Comparison of ENCODE assay signal across 17 cellular contexts in the genomic region with DNA sequence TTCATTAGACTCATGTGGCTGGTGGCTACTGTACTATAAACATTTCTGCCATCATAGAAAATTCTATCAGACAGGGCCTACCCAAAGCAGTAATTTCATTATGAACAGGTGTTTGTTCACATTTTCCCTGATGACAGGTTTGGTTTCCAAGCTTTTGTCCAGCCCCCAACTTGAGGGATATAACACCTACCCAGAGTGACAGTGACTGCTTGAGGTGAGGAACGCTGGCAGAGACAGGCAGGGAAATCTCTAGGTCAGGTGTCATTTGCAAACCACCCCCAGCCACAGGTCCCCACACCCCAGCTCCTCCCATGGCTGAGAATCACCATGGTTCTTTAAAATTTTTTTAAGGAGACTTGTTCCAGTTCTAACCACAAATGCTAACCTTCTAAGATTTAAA. TPM values are rescaled to one million over a fixed set of nuclear protein-coding genes. Genes with fewer than 3 reads are reported as not detected.
DNase-seq lines count a peak whose midpoint lies in the region; ATAC-seq and TF ChIP-seq lines count a peak whose summit lies in the region.
"Had no signal": no experiment of that assay in that cellular context is flagged by ENCODE, and none has a peak within 500 bp of the region (broad histone marks: within the 10 kb centered on the region; RNA-seq: fewer than 3 reads in every experiment).

No MANE protein-coding gene starts in this region.

- no peaks in the 10 kb centered on the region for H3K36me3 Mint-ChIP-seq in activated CD8-positive, alpha-beta T cell treated with anti-CD3 and anti-CD28 coated beads for 36 hours (ENCODE audit: low read depth)
- H3K36me3 Mint-ChIP-seq in activated CD8-positive, alpha-beta T cell treated with anti-CD3 and anti-CD28 coated beads, Interleukin-2, amount 10 ng/mL, durations not matched to agents 7 days and 5 days (ENCODE audit: low read depth), result no peaks in the 10 kb centered on the region
- no peaks in the 10 kb centered on the region for H3K36me3 Mint-ChIP-seq in activated naive CD8-positive, alpha-beta T cell treated with anti-CD3 and anti-CD28 coated beads, Interleukin-2, amount 50 U/mL, for 24 hours (ENCODE audit: low read depth)
- H3K36me3 Mint-ChIP-seq: CD8-positive, alpha-beta memory T cell had no signal

- no peaks in the 10 kb centered on the region for H3K9me3 Mint-ChIP-seq in activated CD8-positive, alpha-beta T cell treated with anti-CD3 and anti-CD28 coated beads for 36 hours
- no peaks in the 10 kb centered on the region for H3K9me3 Mint-ChIP-seq in activated CD8-positive, alpha-beta T cell treated with anti-CD3 and anti-CD28 coated beads, Interleukin-2, amount 10 ng/mL, durations not matched to agents 7 days and 5 days (ENCODE audit: insufficient read depth)
- H3K9me3 Mint-ChIP-seq in activated naive CD8-positive, alpha-beta T cell treated with anti-CD3 and anti-CD28 coated beads, Interleukin-2, amount 50 U/mL, for 24 hours, result no peaks in the 10 kb centered on the region
- H3K9me3 Mint-ChIP-seq: CD8-positive, alpha-beta memory T cell; HFFc6 had no signal

- H3K27me3 ChIP-seq in psoas muscle (ENCODE audit: insufficient read depth in 3 of 3, low read length in 2 of 3), result no peaks in the 10 kb centered on the region
- H3K27me3 ChIP-seq: BLaER1 had no signal

- H3K27me3 Mint-ChIP-seq in activated CD8-positive, alpha-beta T cell treated with anti-CD3 and anti-CD28 coated beads for 36 hours, result no peaks in the 10 kb centered on the region
- no peaks in the 10 kb centered on the region for H3K27me3 Mint-ChIP-seq in activated CD8-positive, alpha-beta T cell treated with anti-CD3 and anti-CD28 coated beads, Interleukin-2, amount 10 ng/mL, durations not matched to agents 7 days and 5 days (ENCODE audit: low read depth)
- H3K27me3 Mint-ChIP-seq in activated naive CD8-positive, alpha-beta T cell treated with anti-CD3 and anti-CD28 coated beads, Interleukin-2, amount 50 U/mL, for 24 hours, result no peaks in the 10 kb centered on the region

- no peaks in the 10 kb centered on the region for H3K36me3 ChIP-seq in psoas muscle (ENCODE audit: insufficient read depth in 1 of 2, low read depth in 1 of 2)

- DNase-seq in activated CD8-positive, alpha-beta T cell treated with anti-CD3 and anti-CD28 coated beads for 36 hours, result no peak
- no peak for DNase-seq in activated CD8-positive, alpha-beta T cell treated with anti-CD3 and anti-CD28 coated beads, Interleukin-2, amount 10 ng/mL, durations not matched to agents 7 days and 5 days
- DNase-seq in NCI-H69 (lab: John Stamatoyannopoulos, UW) (peak; percentile 67), MV-4-11 (lab: John Stamatoyannopoulos, UW) (no peak), psoas muscle (no peak)
- peak; percentile 25 for DNase-seq in activated naive CD8-positive, alpha-beta T cell treated with anti-CD3 and anti-CD28 coated beads, Interleukin-2, amount 50 U/mL, for 24 hours
- peak; percentile 30 for DNase-seq in stimulated activated naive CD8-positive, alpha-beta T cell treated with anti-CD3 and anti-CD28 coated beads, Interleukin-15, Interleukin-2, amounts not matched to agents 100 U/mL and 50 U/mL, for 24 hours
- DNase-seq: 8988T; AML-193; Caco-2; CD8-positive, alpha-beta memory T cell; DND-41; GDM1; HCEC 1CT; HFFc6 had no signal

- POLR2A ChIA-PET in activated CD8-positive, alpha-beta T cell treated with anti-CD3 and anti-CD28 coated beads for 36 hours (lab: Charles Lee), result interaction anchor here (1.0 kb wide), 1 partner anchor 26 kb away, joined by 3 read pairs; no protein-coding TSS in a partner anchor
- POLR2A ChIA-PET in activated CD8-positive, alpha-beta T cell treated with anti-CD3 and anti-CD28 coated beads, Interleukin-2, amount 10 ng/mL, durations not matched to agents 7 days and 5 days (lab: Charles Lee), result no interaction called here

- WGBS in psoas muscle, 3 donors, result 76 to 91% (median 80%) methylated on average over 1 of the region's 1 CpG

- peak; percentile 39 for ATAC-seq in activated CD8-positive, alpha-beta T cell treated with anti-CD3 and anti-CD28 coated beads for 36 hours
- ATAC-seq in activated CD8-positive, alpha-beta T cell treated with anti-CD3 and anti-CD28 coated beads, Interleukin-2, amount 10 ng/mL, durations not matched to agents 7 days and 5 days, result no peak
- ATAC-seq in activated naive CD8-positive, alpha-beta T cell treated with anti-CD3 and anti-CD28 coated beads, Interleukin-2, amount 50 U/mL, for 24 hours, result peak; percentile 76
- ATAC-seq in stimulated activated naive CD8-positive, alpha-beta T cell treated with anti-CD3 and anti-CD28 coated beads, Interleukin-15, Interleukin-2, amounts not matched to agents 100 U/mL and 50 U/mL, for 24 hours, result peak; percentile 79
- ATAC-seq in psoas muscle, result no peak

- H3K4me1 Mint-ChIP-seq in activated CD8-positive, alpha-beta T cell treated with anti-CD3 and anti-CD28 coated beads for 36 hours (ENCODE audit: low read depth), result peaks cover 17% of the 10 kb centered on the region
- peaks cover 4% of the 10 kb centered on the region for H3K4me1 Mint-ChIP-seq in activated CD8-positive, alpha-beta T cell treated with anti-CD3 and anti-CD28 coated beads, Interleukin-2, amount 10 ng/mL, durations not matched to agents 7 days and 5 days (ENCODE audit: low read depth)
- H3K4me1 Mint-ChIP-seq in activated naive CD8-positive, alpha-beta T cell treated with anti-CD3 and anti-CD28 coated beads, Interleukin-2, amount 50 U/mL, for 24 hours, result peaks cover 33% of the 10 kb centered on the region

- no peak overlapping the region for H3K4me3 ChIP-seq in psoas muscle
- H3K4me3 ChIP-seq: BLaER1 had no signal

- H3K4me1 ChIP-seq in psoas muscle, result no peaks in the 10 kb centered on the region
- H3K4me1 ChIP-seq: BLaER1, Caco-2 had no signal

- no peak overlapping the region for H3K27ac ChIP-seq in psoas muscle
- H3K27ac ChIP-seq: BLaER1, HL-60 had no signal

- TF ChIP-seq CTCF in activated CD8-positive, alpha-beta T cell treated with anti-CD3 and anti-CD28 coated beads for 36 hours (IDR thresholded peaks at IDR 0.05), result no peak
- TF ChIP-seq CTCF in psoas muscle (IDR thresholded peaks at IDR 0.05), result no peak

- no peak overlapping the region for H3K4me3 Mint-ChIP-seq in activated CD8-positive, alpha-beta T cell treated with anti-CD3 and anti-CD28 coated beads for 36 hours
- H3K4me3 Mint-ChIP-seq in activated CD8-positive, alpha-beta T cell treated with anti-CD3 and anti-CD28 coated beads, Interleukin-2, amount 10 ng/mL, durations not matched to agents 7 days and 5 days, result no peak overlapping the region
- H3K4me3 Mint-ChIP-seq in activated naive CD8-positive, alpha-beta T cell treated with anti-CD3 and anti-CD28 coated beads, Interleukin-2, amount 50 U/mL, for 24 hours, result no peak overlapping the region
- H3K4me3 Mint-ChIP-seq: CD8-positive, alpha-beta memory T cell; HFFc6 had no signal

- CTCF ChIA-PET in activated CD8-positive, alpha-beta T cell treated with anti-CD3 and anti-CD28 coated beads for 36 hours (lab: Charles Lee), result no interaction called here
- CTCF ChIA-PET in activated CD8-positive, alpha-beta T cell treated with anti-CD3 and anti-CD28 coated beads, Interleukin-2, amount 10 ng/mL, durations not matched to agents 7 days and 5 days (lab: Charles Lee), result no interaction called here

- H3K27ac Mint-ChIP-seq in activated CD8-positive, alpha-beta T cell treated with anti-CD3 and anti-CD28 coated beads for 36 hours, result no peak overlapping the region
- no peak overlapping the region for H3K27ac Mint-ChIP-seq in activated CD8-positive, alpha-beta T cell treated with anti-CD3 and anti-CD28 coated beads, Interleukin-2, amount 10 ng/mL, durations not matched to agents 7 days and 5 days
- H3K27ac Mint-ChIP-seq in activated naive CD8-positive, alpha-beta T cell treated with anti-CD3 and anti-CD28 coated beads, Interleukin-2, amount 50 U/mL, for 24 hours, result peak overlapping the region; percentile 60
- H3K27ac Mint-ChIP-seq: HFFc6 had no signal

- intact Hi-C loops in activated CD8-positive, alpha-beta T cell treated with anti-CD3 and anti-CD28 coated beads for 36 hours (cut with micrococcal nuclease), result no loop called here
- intact Hi-C loops in psoas muscle (cut with DNase I), result no loop called here

- H3K9me3 ChIP-seq in psoas muscle, result no peaks in the 10 kb centered on the region
- H3K9me3 ChIP-seq: BLaER1, Caco-2 had no signal

RNA-seq across cellular contexts. Expression of a gene that starts 25.5 kb away (rescaled TPM):
- 1 to 10 TPM; 2.7 TPM for total RNA-seq in activated CD8-positive, alpha-beta T cell treated with anti-CD3 and anti-CD28 coated beads for 36 hours
- 1 to 10 TPM; 1.2 to 1.7 TPM for total RNA-seq in activated CD8-positive, alpha-beta T cell treated with anti-CD3 and anti-CD28 coated beads, Interleukin-2, amount 10 ng/mL, durations not matched to agents 7 days and 5 days
- 1 to 10 TPM; 2.6 to 7.0 (median 3.5) TPM for total RNA-seq in psoas muscle
- 1 to 10 TPM; 3.4 to 4.6 (median 3.6) TPM for polyA plus RNA-seq in psoas muscle

Comparison
In these comparisons a context has a peak if more than half of its experiments do, and no peak if none do; other contexts are left out.
1. ATAC-seq: peak in activated CD8-positive, alpha-beta T cell treated with anti-CD3 and anti-CD28 coated beads for 36 hours (single experiment), activated naive CD8-positive, alpha-beta T cell treated with anti-CD3 and anti-CD28 coated beads, Interleukin-2, amount 50 U/mL, for 24 hours (single experiment) and stimulated activated naive CD8-positive, alpha-beta T cell treated with anti-CD3 and anti-CD28 coated beads, Interleukin-15, Interleukin-2, amounts not matched to agents 100 U/mL and 50 U/mL, for 24 hours (single experiment); none in activated CD8-positive, alpha-beta T cell treated with anti-CD3 and anti-CD28 coated beads, Interleukin-2, amount 10 ng/mL, durations not matched to agents 7 days and 5 days (single experiment) and psoas muscle (0 of 4).
2. DNase-seq: peak in NCI-H69 (single experiment), activated naive CD8-positive, alpha-beta T cell treated with anti-CD3 and anti-CD28 coated beads, Interleukin-2, amount 50 U/mL, for 24 hours (single experiment) and stimulated activated naive CD8-positive, alpha-beta T cell treated with anti-CD3 and anti-CD28 coated beads, Interleukin-15, Interleukin-2, amounts not matched to agents 100 U/mL and 50 U/mL, for 24 hours (single experiment); none in activated CD8-positive, alpha-beta T cell treated with anti-CD3 and anti-CD28 coated beads for 36 hours (single experiment), activated CD8-positive, alpha-beta T cell treated with anti-CD3 and anti-CD28 coated beads, Interleukin-2, amount 10 ng/mL, durations not matched to agents 7 days and 5 days (single experiment), MV-4-11 (single experiment) and psoas muscle (0 of 2).